Comparison of ENCODE assay signal across 9 cellular contexts in the genomic region with DNA sequence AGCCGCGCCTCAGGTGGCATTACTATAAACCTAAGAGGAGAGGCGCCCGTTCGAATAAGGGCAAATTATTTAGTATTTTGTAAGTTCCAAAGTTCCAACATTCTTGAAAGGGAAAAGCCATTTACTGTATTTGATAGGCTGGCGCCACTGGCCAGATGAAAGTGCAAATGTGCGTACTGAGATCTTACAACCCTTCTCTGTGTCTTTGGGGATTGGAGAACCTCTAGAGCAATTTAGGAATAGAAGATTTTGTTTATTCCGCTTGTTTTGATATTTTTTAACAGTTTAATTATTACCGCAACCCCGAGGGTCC. TPM values are rescaled to one million over a fixed set of nuclear protein-coding genes. Genes with fewer than 3 reads are reported as not detected.
DNase-seq lines count a peak whose midpoint lies in the region; ATAC-seq and TF ChIP-seq lines count a peak whose summit lies in the region.
"Had no signal": no experiment of that assay in that cellular context is flagged by ENCODE, and none has a peak within 500 bp of the region (broad histone marks: within the 10 kb centered on the region; RNA-seq: fewer than 3 reads in every experiment).

No MANE protein-coding gene starts in this region.

- H3K14ac ChIP-seq in mesenchymal stem cell (ENCODE audit: low read length in 2 of 2) = peak overlapping the region in 1 of 2 experiments; percentile 94

- peaks cover 30% of the 10 kb centered on the region for H3K27me3 Mint-ChIP-seq in activated naive CD4-positive, alpha-beta T cell treated with anti-CD3 and anti-CD28 coated beads, Interleukin-2, amount 10 ng/mL, durations not matched to agents 7 days and 5 days

- H3K18ac ChIP-seq in mesenchymal stem cell (ENCODE audit: low read depth in 1 of 2, low read length in 2 of 2) = peak overlapping the region; percentile 79 to 89

- peaks cover 18% of the 10 kb centered on the region for H3K79me2 ChIP-seq in mammary epithelial cell (ENCODE audit: insufficient read depth, low read length)

- peak overlapping the region; percentile 100 for H4K8ac ChIP-seq in mesenchymal stem cell (ENCODE audit: low read length)

- H3K79me1 ChIP-seq in mesenchymal stem cell (replicated peaks; ENCODE audit: low read length, poor library complexity, severe bottlenecking) = peaks cover 20% of the 10 kb centered on the region

- peaks cover 1% of the 10 kb centered on the region for H3K36me3 Mint-ChIP-seq in activated naive CD4-positive, alpha-beta T cell treated with anti-CD3 and anti-CD28 coated beads, Interleukin-2, amount 10 ng/mL, durations not matched to agents 7 days and 5 days

- H3K4me3 Mint-ChIP-seq in activated naive CD4-positive, alpha-beta T cell treated with anti-CD3 and anti-CD28 coated beads, Interleukin-2, amount 10 ng/mL, durations not matched to agents 7 days and 5 days = peak overlapping the region; percentile 81

- H3K4me3 ChIP-seq in mammary epithelial cell (replicated peaks in 1 of 3; ENCODE audit: insufficient read depth in 1 of 3, low read depth in 2 of 3, low read length in 3 of 3) (peak overlapping the region; percentile 67 to 91 (median 75)), mesenchymal stem cell (ENCODE audit: insufficient read depth in 1 of 2, low read depth in 1 of 2, low read length in 2 of 2) (peak overlapping the region; percentile 89 to 94), upper lobe of left lung (peak overlapping the region; percentile 62 to 80 (median 67))

- H2BK15ac ChIP-seq in mesenchymal stem cell (ENCODE audit: low read depth, poor library complexity, severe bottlenecking) = peak overlapping the region; percentile 97

- dilution Hi-C loops in mammary epithelial cell (cut with HindIII; ENCODE audit: low sequenced_read_pairs) = no loop called here

- H3K4me1 ChIP-seq in mammary epithelial cell (ENCODE audit: insufficient read depth, low read length) (peaks cover 9% of the 10 kb centered on the region), mesenchymal stem cell (ENCODE audit: control insufficient read depth, insufficient read depth, low read depth, low read length) (peaks cover 2% of the 10 kb centered on the region), upper lobe of left lung (peaks cover 6 to 19% (median 8%) of the 10 kb centered on the region in 4 donors)

- H3K27ac ChIP-seq in mammary epithelial cell (ENCODE audit: insufficient read depth, low read depth, low read length) = peak overlapping the region; percentile 45
- H3K27ac ChIP-seq in mesenchymal stem cell (ENCODE audit: low read length, poor library complexity, severe bottlenecking) = no peak overlapping the region
- H3K27ac ChIP-seq in upper lobe of left lung = peak overlapping the region in 3 of 4 donors; percentile 57 to 75 (median 69)

- no peaks in the 10 kb centered on the region for H4K20me1 ChIP-seq in mammary epithelial cell (ENCODE audit: insufficient read depth, low read length)

- H3K9me3 ChIP-seq in mammary epithelial cell (replicated peaks; ENCODE audit: insufficient read depth, low read length) (no peaks in the 10 kb centered on the region), mesenchymal stem cell (ENCODE audit: control insufficient read depth, low read length) (no peaks in the 10 kb centered on the region), upper lobe of left lung (no peaks in the 10 kb centered on the region)

- TF ChIP-seq EP300 in upper lobe of left lung (IDR thresholded peaks at IDR 0.05) = no peak

- H3K9me3 Mint-ChIP-seq in activated naive CD4-positive, alpha-beta T cell treated with anti-CD3 and anti-CD28 coated beads, Interleukin-2, amount 10 ng/mL, durations not matched to agents 7 days and 5 days = no peaks in the 10 kb centered on the region

- H3K27me3 ChIP-seq in mammary epithelial cell (ENCODE audit: insufficient read depth, low read length) = no peaks in the 10 kb centered on the region
- H3K27me3 ChIP-seq in mesenchymal stem cell (ENCODE audit: control insufficient read depth in 1 of 2, insufficient read depth in 1 of 2, low read length in 2 of 2) = no peaks in the 10 kb centered on the region
- H3K27me3 ChIP-seq in upper lobe of left lung = no peaks in the 10 kb centered on the region

- TF ChIP-seq CTCF in mammary epithelial cell (conservative IDR thresholded peaks at IDR 0.05 in 1 of 2, IDR thresholded peaks at IDR 0.05 in 1 of 2; ENCODE audit: extremely low read depth in 1 of 2, insufficient read depth in 1 of 2, low read depth in 1 of 2, low read length in 2 of 2) (no peak), upper lobe of left lung (IDR thresholded peaks at IDR 0.05) (no peak)

- no peak for DNase-seq in activated naive CD4-positive, alpha-beta T cell treated with anti-CD3 and anti-CD28 coated beads, Interleukin-2, amount 10 ng/mL, durations not matched to agents 7 days and 5 days
- no peak for DNase-seq in activated naive CD4-positive, alpha-beta T cell (lab: John Stamatoyannopoulos, UW)
- DNase-seq in mammary epithelial cell (no peak), mesenchymal stem cell (no peak), upper lobe of left lung (no peak), NCI-H2227 (lab: John Stamatoyannopoulos, UW; ENCODE audit: unreplicated experiment) (no peak), NCI-H2081 treated with DMSO at 0.1 percent for 48 hours (lab: John Stamatoyannopoulos, UW) (no peak), glomerular visceral epithelial cell (ENCODE audit: extremely low spot score) (no peak)

- peaks cover 31% of the 10 kb centered on the region for H3K4me1 Mint-ChIP-seq in activated naive CD4-positive, alpha-beta T cell treated with anti-CD3 and anti-CD28 coated beads, Interleukin-2, amount 10 ng/mL, durations not matched to agents 7 days and 5 days

- no peaks in the 10 kb centered on the region for H3K36me3 ChIP-seq in mammary epithelial cell (ENCODE audit: insufficient read depth, low read length)
- H3K36me3 ChIP-seq in mesenchymal stem cell (ENCODE audit: control insufficient read depth in 1 of 2, insufficient read depth in 2 of 2, low read depth in 1 of 2, low read length in 2 of 2) = peaks cover 0 to 8% of the 10 kb centered on the region in 2 experiments
- H3K36me3 ChIP-seq in upper lobe of left lung = no peaks in the 10 kb centered on the region

- peak overlapping the region; percentile 61 for H2BK120ac ChIP-seq in mesenchymal stem cell (ENCODE audit: low read depth, low read length)

- no peak overlapping the region for H2AK5ac ChIP-seq in mesenchymal stem cell (ENCODE audit: low read length, severe bottlenecking)

- TSS peak; percentile 64 for BruUV-seq in mammary epithelial cell (replicated peaks; lab: Mats Ljungman, UMichigan)

- no peak overlapping the region for H3K23ac ChIP-seq in mesenchymal stem cell (ENCODE audit: low read length in 2 of 2)

- in situ Hi-C loops in mammary epithelial cell (cut with MboI; ENCODE audit: low sequenced_read_pairs in 2 of 2) = no loop called here

- H3K4ac ChIP-seq in mesenchymal stem cell (ENCODE audit: low read depth in 1 of 2, low read length in 2 of 2) = peak overlapping the region in 1 of 2 experiments; percentile 98

- no peak overlapping the region for H2BK5ac ChIP-seq in mesenchymal stem cell (ENCODE audit: low read depth, low read length, poor library complexity, severe bottlenecking)

- 2% methylated on average over 10 of the region's 10 CpGs for WGBS in mammary epithelial cell (ENCODE audit: low coverage, missing lambda C conversion rate)
- WGBS in mesenchymal stem cell = 15% methylated on average over 10 of the region's 10 CpGs
- 21 to 24% methylated on average over 10 of the region's 10 CpGs for WGBS in upper lobe of left lung, 2 donors

- H2BK12ac ChIP-seq in mesenchymal stem cell (ENCODE audit: low read length in 2 of 2) = peak overlapping the region in 1 of 2 experiments; percentile 90

- intact Hi-C loops in mammary epithelial cell (cut with micrococcal nuclease) = loop anchor here (1.0 kb wide), 1 partner anchor 108 kb away; no protein-coding TSS in a partner anchor

- no peak for TF ChIP-seq POLR2A in upper lobe of left lung (IDR thresholded peaks at IDR 0.05)

- ATAC-seq in upper lobe of left lung (ENCODE audit: low FRiP score in 2 of 2) = no peak

- H2AFZ ChIP-seq in mammary epithelial cell (ENCODE audit: low read depth, low read length) (peak overlapping the region; percentile 96), mesenchymal stem cell (ENCODE audit: low read depth, low read length) (peak overlapping the region; percentile 99)

- peak overlapping the region; percentile 90 for H3K4me2 ChIP-seq in mammary epithelial cell (ENCODE audit: insufficient read depth, low read depth, low read length)
- H3K4me2 ChIP-seq in mesenchymal stem cell (ENCODE audit: low read length, poor library complexity, severe bottlenecking) = peak overlapping the region; percentile 76

- no peak overlapping the region for H3K27ac Mint-ChIP-seq in activated naive CD4-positive, alpha-beta T cell treated with anti-CD3 and anti-CD28 coated beads, Interleukin-2, amount 10 ng/mL, durations not matched to agents 7 days and 5 days

- H3K9ac ChIP-seq in mammary epithelial cell (ENCODE audit: insufficient read depth, low read length) = peak overlapping the region; percentile 57
- peak overlapping the region; percentile 94 for H3K9ac ChIP-seq in mesenchymal stem cell (ENCODE audit: low read length)

- CTCF ChIA-PET in activated naive CD4-positive, alpha-beta T cell treated with anti-CD3 and anti-CD28 coated beads, Interleukin-2, amount 10 ng/mL, durations not matched to agents 7 days and 5 days (lab: Charles Lee) = interaction anchor here (1.5 kb wide), 1 partner anchor 91 kb away, joined by 3 read pairs; no protein-coding TSS in a partner anchor
- CTCF ChIA-PET in mammary epithelial cell (lab: Charles Lee; ENCODE audit: low non-redundant PET) = no interaction called here

- peak overlapping the region; percentile 99 for H4K91ac ChIP-seq in mesenchymal stem cell (ENCODE audit: low read length)

RNA-seq across cellular contexts. Expression of a gene that starts 0.5 kb away (rescaled TPM):
- total RNA-seq in mammary epithelial cell (10 to 100 TPM in 1 of 2 donors, 1 to 10 TPM in 1; 8.8 to 11.5 TPM), upper lobe of left lung (10 to 100 TPM in 1 of 6 donors, 1 to 10 TPM in 5; 4.4 to 16.5 (median 6.9) TPM)
- 4.1 TPM for polyA plus RNA-seq in mammary epithelial cell
- 6.8 TPM for polyA minus RNA-seq in mammary epithelial cell
- polyA plus RNA-seq in mesenchymal stem cell (2013, experiment 1 of 2) = 3.7 TPM
- 3.7 TPM for polyA plus RNA-seq in mesenchymal stem cell (2013, experiment 2 of 2)

RNA-seq across cellular contexts. Expression of a gene that starts 22.1 kb away (rescaled TPM):
- total RNA-seq in mammary epithelial cell = 1 to 10 TPM; 4.8 TPM
- 3.4 TPM for polyA plus RNA-seq in mammary epithelial cell
- polyA minus RNA-seq in mammary epithelial cell = not detected
- polyA plus RNA-seq in mesenchymal stem cell (2013, experiment 1 of 2) = 7.6 TPM
- 8.0 TPM for polyA plus RNA-seq in mesenchymal stem cell (2013, experiment 2 of 2)
- total RNA-seq in upper lobe of left lung = 10 to 100 TPM in 2 of 6 donors, 1 to 10 TPM in 4; 1.0 to 17.3 (median 7.8) TPM
- total RNA-seq: G401 had no signal
